Comparison of ENCODE assay signal across 10 cellular contexts in the genomic region with DNA sequence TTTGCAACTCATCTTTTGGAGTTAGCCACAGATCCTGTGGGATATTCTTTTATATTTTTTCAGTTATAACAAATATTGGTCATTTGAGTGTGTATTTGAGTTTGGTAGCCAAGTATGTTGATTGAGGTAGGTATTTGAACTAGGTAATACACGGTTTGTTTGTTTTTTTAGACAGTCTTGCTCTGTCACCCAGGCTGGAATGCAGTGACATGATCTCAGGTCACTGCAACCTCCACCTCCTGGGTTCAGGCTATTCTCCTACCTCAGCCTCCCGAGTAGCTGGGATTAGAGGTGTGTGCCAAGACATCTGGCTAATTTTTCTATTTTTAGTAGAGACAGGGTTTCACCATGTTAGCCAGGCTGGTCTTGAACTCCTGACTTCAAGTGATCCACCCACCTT. TPM values are rescaled to one million over a fixed set of nuclear protein-coding genes. Genes with fewer than 3 reads are reported as not detected.
DNase-seq lines count a peak whose midpoint lies in the region; ATAC-seq, FAIRE-seq and TF ChIP-seq lines count a peak whose summit lies in the region.
"Not testable (repeated sequence)": the region's sequence is repeated elsewhere in the genome, so short reads cannot be mapped to it uniquely, and the experiment has no call there.
"Had no signal": no experiment of that assay in that cellular context is flagged by ENCODE, and none has a peak within 500 bp of the region (broad histone marks: within the 10 kb centered on the region; RNA-seq: fewer than 3 reads in every experiment).

No MANE protein-coding gene starts in this region.

- not testable (repeated sequence) for ATAC-seq in central memory CD8-positive, alpha-beta T cell (replicated peaks; ENCODE audit: extremely low read depth, poor library complexity, severe bottlenecking)
- peak; percentile 69 for ATAC-seq in HepG2

- peak overlapping the region; percentile 92 for H3K27ac Mint-ChIP-seq in central memory CD8-positive, alpha-beta T cell (ENCODE audit: low read depth)

- H3K4me1 ChIP-seq in mammary epithelial cell (ENCODE audit: insufficient read depth, low read length); HepG2 (ENCODE audit: insufficient read depth, low read length): not testable (repeated sequence)

- H3K9me3 ChIP-seq in mammary epithelial cell (replicated peaks; ENCODE audit: insufficient read depth, low read length); HepG2 (ENCODE audit: low read length): not testable (repeated sequence)

- not testable (repeated sequence) for TF ChIP-seq POLR2A in HepG2 (IDR thresholded peaks at IDR 0.05; ENCODE audit: insufficient read depth in 1 of 2, low read depth in 2 of 2, low read length in 2 of 2)

- not testable (repeated sequence) for FAIRE-seq in HepG2 (lab: Jason Lieb, UNC)

- H3K27me3 Mint-ChIP-seq in central memory CD8-positive, alpha-beta T cell = not testable (repeated sequence)

- H2AFZ ChIP-seq in mammary epithelial cell (ENCODE audit: low read depth, low read length); HepG2 (ENCODE audit: low read length): not testable (repeated sequence)

- H3K27me3 ChIP-seq in mammary epithelial cell (ENCODE audit: insufficient read depth, low read length); HepG2 (ENCODE audit: control insufficient read depth in 1 of 2, insufficient read depth in 2 of 2, low read length in 2 of 2): not testable (repeated sequence)

- dilution Hi-C loops in mammary epithelial cell (cut with HindIII; ENCODE audit: low sequenced_read_pairs) = not testable (repeated sequence)

- not testable (repeated sequence) for H3K4me3 ChIP-seq in mammary epithelial cell (replicated peaks in 1 of 3; ENCODE audit: insufficient read depth in 1 of 3, low read depth in 2 of 3, low read length in 3 of 3); HepG2 (replicated peaks in 1 of 3; ENCODE audit: insufficient read depth in 1 of 3, low read depth in 2 of 3, low read length in 3 of 3)

- TF ChIP-seq EP300 in HepG2 (IDR thresholded peaks at IDR 0.05; ENCODE audit: low read depth in 2 of 2, low read length in 2 of 2); HepG2 (CRISPR knock-in tag; IDR thresholded peaks at IDR 0.05; ENCODE audit: borderline replicate concordance): not testable (repeated sequence)

- H3K4me2 ChIP-seq in mammary epithelial cell (ENCODE audit: insufficient read depth, low read depth, low read length); HepG2 (ENCODE audit: low read depth, low read length): not testable (repeated sequence)

- H3K79me2 ChIP-seq in mammary epithelial cell (ENCODE audit: insufficient read depth, low read length); HepG2 (ENCODE audit: insufficient read depth, low read length): not testable (repeated sequence)

- H3K9me3 Mint-ChIP-seq in central memory CD8-positive, alpha-beta T cell = not testable (repeated sequence)

- not testable (repeated sequence) for TF ChIP-seq RAD21 in HepG2 (CRISPR knock-in tag; IDR thresholded peaks at IDR 0.05)

- H3K36me3 Mint-ChIP-seq in central memory CD8-positive, alpha-beta T cell (ENCODE audit: insufficient read depth) = peaks cover 83% of the 10 kb centered on the region

- not testable (repeated sequence) for H3K4me3 Mint-ChIP-seq in central memory CD8-positive, alpha-beta T cell

- not testable (repeated sequence) for H3K27ac ChIP-seq in mammary epithelial cell (ENCODE audit: insufficient read depth, low read depth, low read length); HepG2 (ENCODE audit: extremely low read length, insufficient read depth, low read length)

- CTCF ChIA-PET in mammary epithelial cell (lab: Charles Lee; ENCODE audit: low non-redundant PET); HepG2 (lab: Yijun Ruan, JAX; ENCODE audit: low intra/inter-chr PET ratio, low total read pairs): not testable (repeated sequence)

- H3K4me1 Mint-ChIP-seq in central memory CD8-positive, alpha-beta T cell = not testable (repeated sequence)

- H3K36me3 ChIP-seq in mammary epithelial cell (ENCODE audit: insufficient read depth, low read length) (peaks cover 10% of the 10 kb centered on the region), HepG2 (replicated peaks in 1 of 2; ENCODE audit: control insufficient read depth in 1 of 2, insufficient read depth in 2 of 2, low read length in 2 of 2) (peaks cover 13 to 42% of the 10 kb centered on the region in 2 experiments; a peak in 4 of 5 replicates)

- H4K20me1 ChIP-seq in mammary epithelial cell (ENCODE audit: insufficient read depth, low read length); HepG2 (ENCODE audit: insufficient read depth, low read length): not testable (repeated sequence)

- TSS peak; percentile 67 for BruUV-seq in mammary epithelial cell (replicated peaks; lab: Mats Ljungman, UMichigan)
- BruUV-seq in HepG2 (replicated peaks; lab: Mats Ljungman, UMichigan) = not testable (repeated sequence)

- not testable (repeated sequence) for TF ChIP-seq CTCF in mammary epithelial cell (conservative IDR thresholded peaks at IDR 0.05 in 1 of 2, IDR thresholded peaks at IDR 0.05 in 1 of 2; ENCODE audit: extremely low read depth in 1 of 2, insufficient read depth in 1 of 2, low read depth in 1 of 2, low read length in 2 of 2); HepG2 (CRISPR knock-in tag; IDR thresholded peaks at IDR 0.05)

- intact Hi-C loops in mammary epithelial cell (cut with micrococcal nuclease); HepG2 (cut with micrococcal nuclease; ENCODE audit: unreplicated experiment): not testable (repeated sequence)

- peak; percentile 11 for DNase-seq in SIG-M5 treated with dmso at 0.1 percent for 504 hours (lab: John Stamatoyannopoulos, UW; ENCODE audit: unreplicated experiment)
- not testable (repeated sequence) for DNase-seq in mammary epithelial cell; central memory CD8-positive, alpha-beta T cell (ENCODE audit: low spot score in 2 of 2)
- DNase-seq in dedifferentiated amniotic fluid mesenchymal stem cell (ENCODE audit: extremely low spot score) = peak; percentile 6
- DNase-seq in HepG2 (ENCODE audit: low spot score) = peak; percentile 38

- 79% methylated on average over 2 of the region's 2 CpGs for WGBS in mammary epithelial cell (ENCODE audit: low coverage, missing lambda C conversion rate)
- WGBS in HepG2 (ENCODE audit: low lambda C conversion rate) = 25% methylated on average over 2 of the region's 2 CpGs

- in situ Hi-C loops in mammary epithelial cell (cut with MboI; ENCODE audit: low sequenced_read_pairs in 2 of 2); HepG2 (cut with HindIII; ENCODE audit: extremely low pct_ligation_motif_present, low pct_unique_long_range_greater_than_20kb): not testable (repeated sequence)

- POLR2A ChIA-PET in HepG2 (lab: Yijun Ruan, JAX) = not testable (repeated sequence)

- not testable (repeated sequence) for H3K9ac ChIP-seq in mammary epithelial cell (ENCODE audit: insufficient read depth, low read length); HepG2 (ENCODE audit: insufficient read depth, low read depth, low read length)

RNA-seq across cellular contexts. Expression of a gene that starts 22.5 kb away (rescaled TPM):
- 10 to 100 TPM; 21.3 to 30.0 TPM for total RNA-seq in mammary epithelial cell
- polyA plus RNA-seq in mammary epithelial cell = 17.1 TPM
- 39.3 TPM for polyA minus RNA-seq in mammary epithelial cell
- total RNA-seq in HepG2 (2016; rRNA removed; fragmentation: Illumina TruSeq; extraction: Trizol) = 7.2 and 19.5 TPM in 2 replicates
- 4.1 and 4.7 TPM in 2 replicates for total RNA-seq in HepG2 (2016; cell fraction: cytosol; rRNA removed; fragmentation: Illumina TruSeq; extraction: Trizol; ENCODE audit: low read depth)
- total RNA-seq in HepG2 (2016; cell fraction: insoluble cytoplasmic fraction; rRNA removed; fragmentation: Illumina TruSeq; extraction: Trizol) = 6.8 and 18.8 TPM in 2 replicates
- 3.9 TPM in 2 replicates for total RNA-seq in HepG2 (2016; cell fraction: membrane; rRNA removed; fragmentation: Illumina TruSeq; extraction: Trizol)
- total RNA-seq in HepG2 (2016; cell fraction: nucleus; rRNA removed; fragmentation: Illumina TruSeq; extraction: Trizol) = 25.7 and 29.8 TPM in 2 replicates
- polyA plus RNA-seq in HepG2 (2011; rRNA removed) = 29.9 and 30.6 TPM in 2 replicates
- 18.1 and 18.9 TPM in 2 replicates for polyA plus RNA-seq in HepG2 (2011; cell fraction: cytosol; rRNA removed)
- 46.6 and 49.7 TPM in 2 replicates for polyA plus RNA-seq in HepG2 (2011; cell fraction: nucleus; rRNA removed)
- polyA plus RNA-seq in HepG2 (2012) = 17.6 and 18.4 TPM in 2 replicates
- 0.85 and 0.92 TPM in 2 replicates for polyA plus RNA-seq in HepG2 (2016; cell fraction: cytosol; fragmentation: Illumina TruSeq; extraction: Trizol; ENCODE audit: low read depth)
- polyA plus RNA-seq in HepG2 (2016; cell fraction: insoluble cytoplasmic fraction; fragmentation: Illumina TruSeq; extraction: Trizol; ENCODE audit: low read depth) = 5.4 and 6.4 TPM in 2 replicates
- 1.9 TPM in 2 replicates for polyA plus RNA-seq in HepG2 (2016; cell fraction: membrane; fragmentation: Illumina TruSeq; extraction: Trizol; ENCODE audit: low read depth)
- polyA plus RNA-seq in HepG2 (2016; cell fraction: nucleus; fragmentation: Illumina TruSeq; extraction: Trizol; ENCODE audit: insufficient read depth, low read depth) = 41.4 and 43.2 TPM in 2 replicates
- 61.1 and 96.4 TPM in 2 replicates for polyA minus RNA-seq in HepG2 (2011; rRNA and poly(A)+ RNA removed; ENCODE audit: low replicate concordance)
- 25.1 and 32.3 TPM in 2 replicates for polyA minus RNA-seq in HepG2 (2011; cell fraction: cytosol; rRNA and poly(A)+ RNA removed)
- polyA minus RNA-seq in HepG2 (2011; cell fraction: nucleus; rRNA and poly(A)+ RNA removed) = 50.5 and 53.6 TPM in 2 replicates

RNA-seq across cellular contexts. Expression of a gene that starts 37.0 kb away (rescaled TPM):
- total RNA-seq in mammary epithelial cell (under 1 TPM in 1 of 2 donors, not detected in 1; 0.50 TPM), HepG2 (2016; rRNA removed; fragmentation: Illumina TruSeq; extraction: Trizol) (0.13 and 0.15 TPM in 2 replicates)
- polyA plus RNA-seq in mammary epithelial cell (not detected), HepG2 (2011; rRNA removed) (0.29 and 0.50 TPM in 2 replicates)
- polyA minus RNA-seq in mammary epithelial cell = not detected
- total RNA-seq in HepG2 (2016; cell fraction: cytosol; rRNA removed; fragmentation: Illumina TruSeq; extraction: Trizol; ENCODE audit: low read depth) = not detected in 2 replicates
- total RNA-seq in HepG2 (2016; cell fraction: insoluble cytoplasmic fraction; rRNA removed; fragmentation: Illumina TruSeq; extraction: Trizol) = not detected in 2 replicates
- total RNA-seq in HepG2 (2016; cell fraction: membrane; rRNA removed; fragmentation: Illumina TruSeq; extraction: Trizol) = not detected in 2 replicates
- total RNA-seq in HepG2 (2016; cell fraction: nucleus; rRNA removed; fragmentation: Illumina TruSeq; extraction: Trizol) = 0.66 TPM in 1 of 2 replicates, not detected in the other
- 0.13 and 0.29 TPM in 2 replicates for polyA plus RNA-seq in HepG2 (2011; cell fraction: cytosol; rRNA removed)
- polyA plus RNA-seq in HepG2 (2011; cell fraction: nucleus; rRNA removed) = 2.9 and 3.6 TPM in 2 replicates
- 0.28 and 0.29 TPM in 2 replicates for polyA plus RNA-seq in HepG2 (2012)
- polyA plus RNA-seq in HepG2 (2016; cell fraction: cytosol; fragmentation: Illumina TruSeq; extraction: Trizol; ENCODE audit: low read depth) = not detected in 2 replicates
- polyA plus RNA-seq in HepG2 (2016; cell fraction: insoluble cytoplasmic fraction; fragmentation: Illumina TruSeq; extraction: Trizol; ENCODE audit: low read depth) = not detected in 2 replicates
- not detected in 2 replicates for polyA plus RNA-seq in HepG2 (2016; cell fraction: membrane; fragmentation: Illumina TruSeq; extraction: Trizol; ENCODE audit: low read depth)
- polyA plus RNA-seq in HepG2 (2016; cell fraction: nucleus; fragmentation: Illumina TruSeq; extraction: Trizol; ENCODE audit: insufficient read depth, low read depth) = 0.59 TPM in 1 of 2 replicates, not detected in the other
- 0.37 and 2.3 TPM in 2 replicates for polyA minus RNA-seq in HepG2 (2011; rRNA and poly(A)+ RNA removed; ENCODE audit: low replicate concordance)
- polyA minus RNA-seq in HepG2 (2011; cell fraction: cytosol; rRNA and poly(A)+ RNA removed) = not detected in 2 replicates
- 1.2 and 3.0 TPM in 2 replicates for polyA minus RNA-seq in HepG2 (2011; cell fraction: nucleus; rRNA and poly(A)+ RNA removed)
- total RNA-seq: CD4-positive, alpha-beta T cell had no signal
- polyA plus RNA-seq: AG04450; CD14-positive monocyte; CD4-positive, alpha-beta memory T cell; CD8-positive, alpha-beta memory T cell had no signal
